In the genomic region with DNA sequence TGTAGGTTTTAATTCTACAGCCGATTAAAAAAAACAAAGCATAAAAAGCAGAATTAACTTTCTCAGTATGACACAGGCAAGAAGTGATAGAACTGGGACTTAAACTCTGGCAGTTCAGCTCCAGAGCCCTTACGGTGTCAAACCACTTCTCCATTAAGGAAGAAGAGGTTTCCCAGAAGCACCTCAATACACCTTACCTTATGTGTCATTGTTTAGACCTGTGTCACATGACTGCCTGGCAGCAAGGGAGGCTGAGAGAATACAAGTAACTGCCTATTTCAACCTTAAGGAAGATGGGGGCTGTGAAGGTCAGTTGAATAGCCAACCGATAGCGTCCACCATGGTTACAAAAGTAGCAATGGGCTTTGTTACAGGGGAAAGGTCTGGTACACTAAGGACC, we compare ENCODE assay signal across 23 cellular contexts. TPM values are rescaled to one million over a fixed set of nuclear protein-coding genes. Genes with fewer than 3 reads are reported as not detected.
DNase-seq lines count a peak whose midpoint lies in the region; ATAC-seq and TF ChIP-seq lines count a peak whose summit lies in the region.
"Had no signal": no experiment of that assay in that cellular context is flagged by ENCODE, and none has a peak within 500 bp of the region (broad histone marks: within the 10 kb centered on the region; RNA-seq: fewer than 3 reads in every experiment).

No MANE protein-coding gene starts in this region.

- no peaks in the 10 kb centered on the region for H3K4me1 Mint-ChIP-seq in activated naive CD4-positive, alpha-beta T cell treated with anti-CD3 and anti-CD28 coated beads, Interleukin-2, amount 10 ng/mL, durations not matched to agents 7 days and 5 days
- H3K4me1 Mint-ChIP-seq: IgD-negative memory B cell had no signal

- 87 to 92% (median 91%) methylated on average over 4 of the region's 4 CpGs for WGBS in adrenal gland, 4 donors
- WGBS in mesenchymal stem cell = 95% methylated on average over 4 of the region's 4 CpGs

- CTCF ChIA-PET in activated naive CD4-positive, alpha-beta T cell treated with anti-CD3 and anti-CD28 coated beads, Interleukin-2, amount 10 ng/mL, durations not matched to agents 7 days and 5 days (lab: Charles Lee) = interaction anchor here (0.6 kb wide), 1 partner anchor 177 kb away, joined by 3 read pairs; no protein-coding TSS in a partner anchor

- no peak overlapping the region for H3K9ac ChIP-seq in mesenchymal stem cell (ENCODE audit: low read length)

- H3K4ac ChIP-seq in mesenchymal stem cell (ENCODE audit: low read depth in 1 of 2, low read length in 2 of 2) = peak overlapping the region in 1 of 2 experiments; percentile 46

- H3K4me1 ChIP-seq in ACC112 (ENCODE audit: control insufficient read depth, insufficient read depth, low read length, unreplicated experiment) = peaks cover 12% of the 10 kb centered on the region
- H3K4me1 ChIP-seq in adrenal gland (replicated peaks in 1 of 2) = peaks cover 5 to 16% of the 10 kb centered on the region in 2 donors
- H3K4me1 ChIP-seq in mesenchymal stem cell (ENCODE audit: control insufficient read depth, insufficient read depth, low read depth, low read length) = peaks cover 4% of the 10 kb centered on the region

- H3K36me3 Mint-ChIP-seq in activated naive CD4-positive, alpha-beta T cell treated with anti-CD3 and anti-CD28 coated beads, Interleukin-2, amount 10 ng/mL, durations not matched to agents 7 days and 5 days = no peaks in the 10 kb centered on the region
- H3K36me3 Mint-ChIP-seq: IgD-negative memory B cell had no signal

- peak overlapping the region in 1 of 2 experiments; percentile 48 for H3K14ac ChIP-seq in mesenchymal stem cell (ENCODE audit: low read length in 2 of 2)

- H2AFZ ChIP-seq in ACC112 (ENCODE audit: low read length, unreplicated experiment) = no peak overlapping the region
- no peak overlapping the region for H2AFZ ChIP-seq in mesenchymal stem cell (ENCODE audit: low read depth, low read length)

- H3K27me3 Mint-ChIP-seq in activated naive CD4-positive, alpha-beta T cell treated with anti-CD3 and anti-CD28 coated beads, Interleukin-2, amount 10 ng/mL, durations not matched to agents 7 days and 5 days = peaks cover 4% of the 10 kb centered on the region

- H3K4me2 ChIP-seq in mesenchymal stem cell (ENCODE audit: low read length, poor library complexity, severe bottlenecking) = no peak overlapping the region

- DNase-seq in adrenal gland (no peak), epithelial cell of esophagus (ENCODE audit: low read depth) (peak; percentile 17), mesenchymal stem cell (no peak)
- no peak for DNase-seq in activated naive CD4-positive, alpha-beta T cell treated with anti-CD3 and anti-CD28 coated beads, Interleukin-2, amount 10 ng/mL, durations not matched to agents 7 days and 5 days
- DNase-seq: 8988T, AML-193, DMS53, GDM1, H7, Kasumi-1, MG63, NCI-H1048, NCI-H1417 treated with DMSO at 0.1 percent for 48 hours, NCI-H187, NCI-H446 treated with DMSO at 0.1 percent for 48 hours, NCI-H526 treated with DMSO at 0.1 percent for 48 hours, SHP77 had no signal

- H3K79me1 ChIP-seq in mesenchymal stem cell (replicated peaks; ENCODE audit: low read length, poor library complexity, severe bottlenecking) = no peaks in the 10 kb centered on the region

- no peaks in the 10 kb centered on the region for H3K9me3 Mint-ChIP-seq in activated naive CD4-positive, alpha-beta T cell treated with anti-CD3 and anti-CD28 coated beads, Interleukin-2, amount 10 ng/mL, durations not matched to agents 7 days and 5 days

- no peak overlapping the region for H2BK5ac ChIP-seq in mesenchymal stem cell (ENCODE audit: low read depth, low read length, poor library complexity, severe bottlenecking)

- H4K8ac ChIP-seq in mesenchymal stem cell (ENCODE audit: low read length) = no peak overlapping the region

- intact Hi-C loops in adrenal gland (cut with DNase I) = no loop called here

- peak overlapping the region in 1 of 2 experiments; percentile 87 for H3K18ac ChIP-seq in mesenchymal stem cell (ENCODE audit: low read depth in 1 of 2, low read length in 2 of 2)

- H3K23ac ChIP-seq in mesenchymal stem cell (ENCODE audit: low read length in 2 of 2) = no peak overlapping the region

- no peak overlapping the region for H3K4me3 ChIP-seq in ACC112 (ENCODE audit: low read depth, low read length)
- no peak overlapping the region for H3K4me3 ChIP-seq in adrenal gland
- H3K4me3 ChIP-seq in epithelial cell of esophagus (ENCODE audit: low read length) = no peak overlapping the region
- no peak overlapping the region for H3K4me3 ChIP-seq in mesenchymal stem cell (ENCODE audit: insufficient read depth in 1 of 2, low read depth in 1 of 2, low read length in 2 of 2)
- H3K4me3 ChIP-seq: MG63 had no signal

- no peaks in the 10 kb centered on the region for H3K27me3 ChIP-seq in ACC112 (ENCODE audit: insufficient read depth, low read length)
- H3K27me3 ChIP-seq in adrenal gland = no peaks in the 10 kb centered on the region
- peaks cover 0 to 9% of the 10 kb centered on the region in 2 experiments for H3K27me3 ChIP-seq in mesenchymal stem cell (ENCODE audit: control insufficient read depth in 1 of 2, insufficient read depth in 1 of 2, low read length in 2 of 2)
- H3K27me3 ChIP-seq: MG63 had no signal

- no peak overlapping the region for H2AK5ac ChIP-seq in mesenchymal stem cell (ENCODE audit: low read length, severe bottlenecking)

- H2BK15ac ChIP-seq in mesenchymal stem cell (ENCODE audit: low read depth, poor library complexity, severe bottlenecking) = peak overlapping the region; percentile 26

- H2BK12ac ChIP-seq in mesenchymal stem cell (ENCODE audit: low read length in 2 of 2) = peak overlapping the region in 1 of 2 experiments; percentile 74

- no peaks in the 10 kb centered on the region for H3K36me3 ChIP-seq in ACC112 (ENCODE audit: insufficient read depth, low read length)
- no peaks in the 10 kb centered on the region for H3K36me3 ChIP-seq in adrenal gland (replicated peaks in 1 of 2)
- no peaks in the 10 kb centered on the region for H3K36me3 ChIP-seq in mesenchymal stem cell (ENCODE audit: control insufficient read depth in 1 of 2, insufficient read depth in 2 of 2, low read depth in 1 of 2, low read length in 2 of 2)
- H3K36me3 ChIP-seq: MG63 had no signal

- H2BK120ac ChIP-seq in mesenchymal stem cell (ENCODE audit: low read depth, low read length) = no peak overlapping the region

- H3K9me3 ChIP-seq in adrenal gland (replicated peaks in 1 of 3) (no peaks in the 10 kb centered on the region), mesenchymal stem cell (ENCODE audit: control insufficient read depth, low read length) (peaks cover 2% of the 10 kb centered on the region)
- H3K9me3 ChIP-seq: MG63 had no signal

- H4K91ac ChIP-seq in mesenchymal stem cell (ENCODE audit: low read length) = no peak overlapping the region

- no peak for ATAC-seq in SK-N-SH treated with all-trans-retinoic acid at 6 μM for 48 hours
- ATAC-seq in HG03025 (IDR thresholded peaks at IDR 0.05; ENCODE audit: low FRiP score, unreplicated experiment) = no peak
- no peak for ATAC-seq in HG03196 (IDR thresholded peaks at IDR 0.05; ENCODE audit: unreplicated experiment)

- no peak for TF ChIP-seq POLR2A in adrenal gland (IDR thresholded peaks at IDR 0.05)

- no peak overlapping the region for H3K27ac Mint-ChIP-seq in activated naive CD4-positive, alpha-beta T cell treated with anti-CD3 and anti-CD28 coated beads, Interleukin-2, amount 10 ng/mL, durations not matched to agents 7 days and 5 days
- H3K27ac Mint-ChIP-seq: IgD-negative memory B cell had no signal

- H3K79me2 ChIP-seq in ACC112 (ENCODE audit: control insufficient read depth, insufficient read depth, low read length, unreplicated experiment) = no peaks in the 10 kb centered on the region

- H3K4me3 Mint-ChIP-seq in activated naive CD4-positive, alpha-beta T cell treated with anti-CD3 and anti-CD28 coated beads, Interleukin-2, amount 10 ng/mL, durations not matched to agents 7 days and 5 days = no peak overlapping the region
- H3K4me3 Mint-ChIP-seq: IgD-negative memory B cell had no signal

- TF ChIP-seq CTCF in adrenal gland (IDR thresholded peaks at IDR 0.05) = no peak
- no peak for TF ChIP-seq CTCF in epithelial cell of esophagus (IDR thresholded peaks at IDR 0.05; ENCODE audit: insufficient read depth, low read depth, low read length, missing control alignments)

- peak overlapping the region; percentile 32; the same call in 1 of the 2 replicates for H3K27ac ChIP-seq in ACC112 (ENCODE audit: low read depth, low read length)
- H3K27ac ChIP-seq in adrenal gland = peak overlapping the region in 3 of 5 donors; percentile 38 to 71 (median 70)
- no peak overlapping the region for H3K27ac ChIP-seq in mesenchymal stem cell (ENCODE audit: low read length, poor library complexity, severe bottlenecking)
- H3K27ac ChIP-seq: C4-2B had no signal

TF ChIP-seq in SK-N-SH treated with all-trans-retinoic acid at 6 μM for 48 hours, 23 proteins besides CTCF, POLR2A, EP300 and RAD21 (continues in another document):
- TF ChIP-seq SNAI2 (CRISPR knock-in tag; IDR thresholded peaks at IDR 0.05) = no peak
- TF ChIP-seq RARB (CRISPR knock-in tag; IDR thresholded peaks at IDR 0.05) = no peak
- TF ChIP-seq, protein P1, sequence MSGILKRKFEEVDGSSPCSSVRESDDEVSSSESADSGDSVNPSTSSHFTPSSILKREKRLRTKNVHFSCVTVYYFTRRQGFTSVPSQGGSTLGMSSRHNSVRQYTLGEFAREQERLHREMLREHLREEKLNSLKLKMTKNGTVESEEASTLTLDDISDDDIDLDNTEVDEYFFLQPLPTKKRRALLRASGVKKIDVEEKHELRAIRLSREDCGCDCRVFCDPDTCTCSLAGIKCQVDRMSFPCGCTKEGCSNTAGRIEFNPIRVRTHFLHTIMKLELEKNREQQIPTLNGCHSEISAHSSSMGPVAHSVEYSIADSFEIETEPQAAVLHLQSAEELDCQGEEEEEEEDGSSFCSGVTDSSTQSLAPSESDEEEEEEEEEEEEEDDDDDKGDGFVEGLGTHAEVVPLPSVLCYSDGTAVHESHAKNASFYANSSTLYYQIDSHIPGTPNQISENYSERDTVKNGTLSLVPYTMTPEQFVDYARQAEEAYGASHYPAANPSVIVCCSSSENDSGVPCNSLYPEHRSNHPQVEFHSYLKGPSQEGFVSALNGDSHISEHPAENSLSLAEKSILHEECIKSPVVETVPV (CRISPR knock-in tag; IDR thresholded peaks at IDR 0.05) = no peak

RNA-seq across cellular contexts. Expression of a gene that starts 54.6 kb away (rescaled TPM):
- 10 to 100 TPM; 42.3 to 100.0 (median 79.9) TPM for total RNA-seq in adrenal gland
- 10 to 100 TPM; 11.9 to 49.1 (median 15.8) TPM for polyA plus RNA-seq in adrenal gland
- polyA plus RNA-seq in mesenchymal stem cell (2013, experiment 1 of 2) = 40.4 TPM
- polyA plus RNA-seq in mesenchymal stem cell (2013, experiment 2 of 2) = 42.2 TPM
